9 cellular contexts compared by ENCODE assay signal in genomic region chr4:151895671-151896070, GRCh38.
"Had no signal": no experiment of that assay in that cellular context is flagged by ENCODE, and none has a peak within 500 bp of the region (broad histone marks: within the 10 kb centered on the region; RNA-seq: fewer than 3 reads in every experiment).

No MANE protein-coding gene starts in this region.

- H3K4me2 ChIP-seq: GM23338 had no signal

- H3K9me3 Mint-ChIP-seq: HFFc6 had no signal

- DNase-seq: GM23248, GOT3, H7, H9, HCEC 1CT, HFFc6 had no signal

- H3K36me3 ChIP-seq: HAP-1 had no signal

- H3K9ac ChIP-seq: GM23248 had no signal

- H3K9me3 ChIP-seq: HAP-1 had no signal

- H3K27ac Mint-ChIP-seq: GM23338, HFFc6 had no signal

- H3K4me3 Mint-ChIP-seq: GM23338, H9, HFFc6 had no signal

- H3K4me1 ChIP-seq: HAP-1 had no signal

- H2AFZ ChIP-seq: GM23248 had no signal

- ATAC-seq: GM23338, HCT116 had no signal

- H3K27ac ChIP-seq: GM23248 had no signal

- H3K4me3 ChIP-seq: GM23248, GM23338, HAP-1 had no signal

- H3K4me1 Mint-ChIP-seq: GM23338 had no signal
